ENCODE assay signal across 24 cellular contexts in the genomic region with DNA sequence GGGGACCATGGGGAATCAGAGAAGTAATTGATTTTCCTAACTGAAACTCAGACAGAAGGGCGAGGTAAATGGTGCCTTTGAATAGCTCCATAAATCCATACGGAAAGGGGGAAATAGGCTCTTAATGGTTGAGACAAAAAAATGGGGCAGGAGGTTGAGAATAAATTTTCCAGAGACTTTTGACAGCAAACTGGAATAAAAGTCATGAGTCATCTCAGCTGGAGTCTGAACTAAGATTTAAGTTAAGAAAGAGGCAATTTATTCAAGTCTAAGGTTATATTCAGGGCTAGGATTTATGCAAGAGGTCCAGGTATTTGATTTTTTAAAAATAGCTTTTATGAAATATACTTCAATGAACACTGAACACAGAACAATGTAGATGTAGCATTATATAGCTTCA.
A peak's percentile ranks its signal among the peaks of the same experiment; 100 is the strongest.
DNase-seq lines count a peak whose midpoint lies in the region; ATAC-seq and TF ChIP-seq lines count a peak whose summit lies in the region.
"Had no signal": no experiment of that assay in that cellular context is flagged by ENCODE, and none has a peak within 500 bp of the region (broad histone marks: within the 10 kb centered on the region; RNA-seq: fewer than 3 reads in every experiment).

No MANE protein-coding gene starts in this region.

- no peak overlapping the region for H3K4me3 Mint-ChIP-seq in nephron
- H3K4me3 Mint-ChIP-seq: CD14-positive monocyte; CD4-positive, alpha-beta T cell; CD8-positive, alpha-beta memory T cell; H9 had no signal

- no peaks in the 10 kb centered on the region for H3K79me1 ChIP-seq in mesendoderm (ENCODE audit: low read length)

- CTCF ChIA-PET in A673 (lab: Charles Lee), result no interaction called here

- peaks cover 7% of the 10 kb centered on the region for H3K4me1 Mint-ChIP-seq in nephron
- H3K4me1 Mint-ChIP-seq: CD14-positive monocyte; CD8-positive, alpha-beta memory T cell; H9 had no signal

- no peak overlapping the region for H2BK15ac ChIP-seq in mesendoderm (replicated peaks; ENCODE audit: low read depth)

- no peak overlapping the region for H3K23ac ChIP-seq in mesendoderm (ENCODE audit: low read length)

- H3K27ac ChIP-seq in A673 (ENCODE audit: low read depth, low read length, poor library complexity, severe bottlenecking) (no peak overlapping the region), mesendoderm (ENCODE audit: low read depth, low read length) (no peak overlapping the region)
- H3K27ac ChIP-seq: 22Rv1; BLaER1 treated with 17β-estradiol and CSF1 and Interleukin-3, amounts not matched to agents 10 nM and 100 nM; GM23248 had no signal

- intact Hi-C loops in A673 (cut with micrococcal nuclease; ENCODE audit: unreplicated experiment), result no loop called here

- H3K4me3 ChIP-seq in A673 (ENCODE audit: low read depth, low read length, poor library complexity, severe bottlenecking) (no peak overlapping the region), fibroblast of mammary gland (ENCODE audit: control insufficient read depth, low read depth, low read length) (no peak overlapping the region), mesendoderm (ENCODE audit: low read length) (no peak overlapping the region)
- H3K4me3 ChIP-seq: BLaER1 treated with 17β-estradiol and CSF1 and Interleukin-3, amounts not matched to agents 10 nM and 100 nM; GM12878; GM23248 had no signal

- H3K27ac Mint-ChIP-seq in nephron, result peak overlapping the region in 2 of 3 experiments; percentile 3 to 4
- H3K27ac Mint-ChIP-seq: CD14-positive monocyte; CD4-positive, alpha-beta T cell; CD8-positive, alpha-beta memory T cell; H9 had no signal

- H3K4me2 ChIP-seq in mesendoderm (ENCODE audit: low read length), result no peak overlapping the region
- H3K4me2 ChIP-seq: BLaER1 treated with 17β-estradiol and CSF1 and Interleukin-3, amounts not matched to agents 10 nM and 100 nM had no signal

- DNase-seq in A673 (ENCODE audit: low spot score) (peak; percentile 17), fibroblast of mammary gland (ENCODE audit: low read depth) (peak; percentile 37), NCI-H2227 (lab: John Stamatoyannopoulos, UW; ENCODE audit: unreplicated experiment) (no peak), mesendoderm (no peak)
- DNase-seq: ACHN; AML-193; BE2C; CD4-positive, alpha-beta T cell; CD8-positive, alpha-beta memory T cell; DMS 273 treated with DMSO at 0.1 percent for 48 hours; DMS79; EL; GDM1; GM23248; H9 had no signal

- H2BK5ac ChIP-seq in mesendoderm (ENCODE audit: low read length), result no peak overlapping the region

- H3K36me3 ChIP-seq in A673 (ENCODE audit: insufficient read depth, low read length, poor library complexity, severe bottlenecking), result no peaks in the 10 kb centered on the region
- no peaks in the 10 kb centered on the region for H3K36me3 ChIP-seq in mesendoderm (ENCODE audit: control insufficient read depth, insufficient read depth, low read length)
- H3K36me3 ChIP-seq: BE2C; BLaER1 treated with 17β-estradiol and CSF1 and Interleukin-3, amounts not matched to agents 10 nM and 100 nM had no signal

- H3K27me3 ChIP-seq in A673 (replicated peaks; ENCODE audit: insufficient read depth, low read depth, low read length, poor library complexity), result no peaks in the 10 kb centered on the region
- no peaks in the 10 kb centered on the region for H3K27me3 ChIP-seq in mesendoderm (ENCODE audit: insufficient read depth, low read length, poor library complexity)
- H3K27me3 ChIP-seq: BE2C; BLaER1 treated with 17β-estradiol and CSF1 and Interleukin-3, amounts not matched to agents 10 nM and 100 nM had no signal

- peak; percentile 79 for ATAC-seq in SK-N-SH treated with all-trans-retinoic acid at 6 μM for 48 hours
- ATAC-seq in GM19395 (IDR thresholded peaks at IDR 0.05; ENCODE audit: unreplicated experiment), result no peak
- no peak for ATAC-seq in HG02763 (IDR thresholded peaks at IDR 0.05; ENCODE audit: unreplicated experiment)
- ATAC-seq: GM12878, HCT116 had no signal

- POLR2A ChIA-PET in A673 (lab: Charles Lee; ENCODE audit: low non-redundant PET), result no interaction called here

- no peak overlapping the region for H3K4ac ChIP-seq in mesendoderm (ENCODE audit: low read depth, low read length)

- H3K4me1 ChIP-seq in A673 (ENCODE audit: insufficient read depth, low read length, poor library complexity, severe bottlenecking) (no peaks in the 10 kb centered on the region), mesendoderm (ENCODE audit: control insufficient read depth, low read depth, low read length) (no peaks in the 10 kb centered on the region)
- H3K4me1 ChIP-seq: BE2C; BLaER1 treated with 17β-estradiol and CSF1 and Interleukin-3, amounts not matched to agents 10 nM and 100 nM had no signal

- H2AK5ac ChIP-seq in mesendoderm (ENCODE audit: low read length), result no peak overlapping the region

- no peaks in the 10 kb centered on the region for H3K79me2 ChIP-seq in mesendoderm (ENCODE audit: control insufficient read depth, insufficient read depth, low read length)

- no CpG with 5 or more reads among the region's 2 CpGs for WGBS in mesendoderm (ENCODE audit: extremely low coverage, insufficient coverage, low lambda C conversion rate)

- H3K9ac ChIP-seq in mesendoderm (ENCODE audit: low read length), result no peak overlapping the region
- H3K9ac ChIP-seq: BLaER1 treated with 17β-estradiol and CSF1 and Interleukin-3, amounts not matched to agents 10 nM and 100 nM; GM23248 had no signal

- H4K8ac ChIP-seq in mesendoderm (ENCODE audit: low read depth, low read length), result no peak overlapping the region

- H3K9me3 Mint-ChIP-seq in nephron, result no peaks in the 10 kb centered on the region
- H3K9me3 Mint-ChIP-seq: CD4-positive, alpha-beta T cell; CD8-positive, alpha-beta memory T cell had no signal

- H2BK120ac ChIP-seq in mesendoderm (ENCODE audit: low read depth, low read length), result no peak overlapping the region

- H3K56ac ChIP-seq in mesendoderm (ENCODE audit: low read length), result no peak overlapping the region

- no peaks in the 10 kb centered on the region for H3K36me3 Mint-ChIP-seq in nephron (ENCODE audit: low read depth)
- H3K36me3 Mint-ChIP-seq: CD14-positive monocyte; CD8-positive, alpha-beta memory T cell had no signal

- BruUV-seq in A673 (replicated peaks; lab: Mats Ljungman, UMichigan), result no TSS peak

- TF ChIP-seq CTCF in A673 (conservative IDR thresholded peaks at IDR 0.05; ENCODE audit: low read depth, low read length), result no peak
- no peak for TF ChIP-seq CTCF in fibroblast of mammary gland (conservative IDR thresholded peaks at IDR 0.05; ENCODE audit: control insufficient read depth, insufficient read depth, low read depth, low read length)
- no peak for TF ChIP-seq CTCF in nephron (IDR thresholded peaks at IDR 0.05; ENCODE audit: unreplicated experiment in 3 of 3)

- no peak overlapping the region for H4K5ac ChIP-seq in mesendoderm (ENCODE audit: low read length)

- H3K18ac ChIP-seq in mesendoderm (ENCODE audit: low read length), result no peak overlapping the region

- no peaks in the 10 kb centered on the region for H3K9me3 ChIP-seq in A673 (ENCODE audit: low read depth, low read length, poor library complexity, severe bottlenecking)
- H3K9me3 ChIP-seq: BE2C; BLaER1 treated with 17β-estradiol and CSF1 and Interleukin-3, amounts not matched to agents 10 nM and 100 nM had no signal

- H3K27me3 Mint-ChIP-seq in nephron (ENCODE audit: low read depth), result no peaks in the 10 kb centered on the region

TF ChIP-seq in SK-N-SH treated with all-trans-retinoic acid at 6 μM for 48 hours, 23 proteins besides CTCF, POLR2A, EP300 and RAD21:
- TF ChIP-seq ESRRG (CRISPR knock-in tag; IDR thresholded peaks at IDR 0.05) (no peak), ARNTL (CRISPR knock-in tag; IDR thresholded peaks at IDR 0.05; ENCODE audit: borderline replicate concordance, low read depth) (no peak), SNAI2 (CRISPR knock-in tag; IDR thresholded peaks at IDR 0.05) (no peak), ZC3H10 (CRISPR knock-in tag; IDR thresholded peaks at IDR 0.05) (peak; percentile 82; the same call in 1 of the 2 replicates), ZNF565 (CRISPR knock-in tag; conservative IDR thresholded peaks at IDR 0.05; ENCODE audit: low read depth) (no peak), TOX (CRISPR knock-in tag; IDR thresholded peaks at IDR 0.05; ENCODE audit: borderline replicate concordance) (peak; percentile 80), ISL1 (CRISPR knock-in tag; IDR thresholded peaks at IDR 0.05) (peak; percentile 70), CSDC2 (CRISPR knock-in tag; IDR thresholded peaks at IDR 0.05) (no peak)
- TF ChIP-seq, protein P1, sequence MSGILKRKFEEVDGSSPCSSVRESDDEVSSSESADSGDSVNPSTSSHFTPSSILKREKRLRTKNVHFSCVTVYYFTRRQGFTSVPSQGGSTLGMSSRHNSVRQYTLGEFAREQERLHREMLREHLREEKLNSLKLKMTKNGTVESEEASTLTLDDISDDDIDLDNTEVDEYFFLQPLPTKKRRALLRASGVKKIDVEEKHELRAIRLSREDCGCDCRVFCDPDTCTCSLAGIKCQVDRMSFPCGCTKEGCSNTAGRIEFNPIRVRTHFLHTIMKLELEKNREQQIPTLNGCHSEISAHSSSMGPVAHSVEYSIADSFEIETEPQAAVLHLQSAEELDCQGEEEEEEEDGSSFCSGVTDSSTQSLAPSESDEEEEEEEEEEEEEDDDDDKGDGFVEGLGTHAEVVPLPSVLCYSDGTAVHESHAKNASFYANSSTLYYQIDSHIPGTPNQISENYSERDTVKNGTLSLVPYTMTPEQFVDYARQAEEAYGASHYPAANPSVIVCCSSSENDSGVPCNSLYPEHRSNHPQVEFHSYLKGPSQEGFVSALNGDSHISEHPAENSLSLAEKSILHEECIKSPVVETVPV (CRISPR knock-in tag; IDR thresholded peaks at IDR 0.05), result no peak
- TF ChIP-seq, protein P2, sequence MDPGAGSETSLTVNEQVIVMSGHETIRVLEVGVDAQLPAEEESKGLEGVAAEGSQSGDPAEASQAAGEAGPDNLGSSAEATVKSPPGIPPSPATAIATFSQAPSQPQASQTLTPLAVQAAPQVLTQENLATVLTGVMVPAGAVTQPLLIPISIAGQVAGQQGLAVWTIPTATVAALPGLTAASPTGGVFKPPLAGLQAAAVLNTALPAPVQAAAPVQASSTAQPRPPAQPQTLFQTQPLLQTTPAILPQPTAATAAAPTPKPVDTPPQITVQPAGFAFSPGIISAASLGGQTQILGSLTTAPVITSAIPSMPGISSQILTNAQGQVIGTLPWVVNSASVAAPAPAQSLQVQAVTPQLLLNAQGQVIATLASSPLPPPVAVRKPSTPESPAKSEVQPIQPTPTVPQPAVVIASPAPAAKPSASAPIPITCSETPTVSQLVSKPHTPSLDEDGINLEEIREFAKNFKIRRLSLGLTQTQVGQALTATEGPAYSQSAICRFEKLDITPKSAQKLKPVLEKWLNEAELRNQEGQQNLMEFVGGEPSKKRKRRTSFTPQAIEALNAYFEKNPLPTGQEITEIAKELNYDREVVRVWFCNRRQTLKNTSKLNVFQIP (CRISPR knock-in tag; IDR thresholded peaks at IDR 0.05; ENCODE audit: borderline replicate concordance, low read depth), result no peak

Comparison
In these comparisons a context has a peak if more than half of its experiments do, and no peak if none do; other contexts are left out.
1. DNase-seq: peak in A673 (single experiment) and fibroblast of mammary gland (single experiment); none in NCI-H2227 (single experiment) and mesendoderm (single experiment).